In the genomic region with DNA sequence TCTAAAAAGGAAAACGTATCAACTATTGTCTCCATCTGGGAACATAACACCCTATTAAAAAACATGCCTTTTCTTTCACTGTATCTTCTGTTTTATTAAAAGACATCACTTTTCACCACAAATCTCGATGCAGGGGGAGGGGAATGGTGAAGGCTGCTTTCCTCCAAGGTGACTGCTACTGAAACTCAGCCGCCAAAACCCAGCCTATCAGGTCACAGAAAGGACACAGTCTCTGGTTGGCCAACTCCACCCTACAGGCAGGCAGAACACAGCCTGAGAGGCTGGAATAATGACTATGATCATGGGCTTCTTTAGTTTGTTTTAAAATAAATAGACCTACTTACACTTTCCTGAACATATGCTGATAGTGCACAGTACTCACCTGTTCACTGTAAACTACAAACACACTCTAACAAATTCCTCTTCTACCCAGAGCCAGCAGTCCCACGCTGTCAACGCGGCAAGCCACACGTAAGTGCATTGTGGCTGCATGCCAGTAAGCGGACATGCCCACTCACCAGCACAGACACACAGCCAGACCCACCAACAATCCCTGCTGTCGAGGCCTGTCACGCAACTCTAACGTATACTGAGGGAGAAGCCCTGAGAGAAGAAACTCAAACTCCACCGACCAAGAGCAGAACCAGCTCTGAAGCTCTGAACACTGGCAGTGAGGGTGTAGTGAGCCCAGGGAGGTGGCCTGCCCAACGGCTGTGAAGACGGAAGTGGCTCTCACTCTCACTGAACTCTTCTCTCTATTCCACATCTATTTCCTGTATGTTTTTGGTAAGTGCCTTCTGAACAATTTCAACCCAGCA, we compare ENCODE assay signal across 1 cellular context.
TF ChIP-seq lines count a peak whose summit lies in the region.

No MANE protein-coding gene starts in this region.

TF ChIP-seq in SK-N-SH treated with all-trans-retinoic acid at 6 μM for 48 hours, 23 proteins besides CTCF, POLR2A, EP300 and RAD21 (continued from another document):
- TF ChIP-seq, protein P1, sequence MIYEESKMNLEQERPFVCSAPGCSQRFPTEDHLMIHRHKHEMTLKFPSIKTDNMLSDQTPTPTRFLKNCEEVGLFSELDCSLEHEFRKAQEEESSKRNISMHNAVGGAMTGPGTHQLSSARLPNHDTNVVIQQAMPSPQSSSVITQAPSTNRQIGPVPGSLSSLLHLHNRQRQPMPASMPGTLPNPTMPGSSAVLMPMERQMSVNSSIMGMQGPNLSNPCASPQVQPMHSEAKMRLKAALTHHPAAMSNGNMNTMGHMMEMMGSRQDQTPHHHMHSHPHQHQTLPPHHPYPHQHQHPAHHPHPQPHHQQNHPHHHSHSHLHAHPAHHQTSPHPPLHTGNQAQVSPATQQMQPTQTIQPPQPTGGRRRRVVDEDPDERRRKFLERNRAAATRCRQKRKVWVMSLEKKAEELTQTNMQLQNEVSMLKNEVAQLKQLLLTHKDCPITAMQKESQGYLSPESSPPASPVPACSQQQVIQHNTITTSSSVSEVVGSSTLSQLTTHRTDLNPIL (CRISPR knock-in tag; IDR thresholded peaks at IDR 0.05; ENCODE audit: low read depth): no peak
- no peak for TF ChIP-seq ESRRG (CRISPR knock-in tag; IDR thresholded peaks at IDR 0.05)
TF ChIP-seq in SK-N-SH treated with all-trans-retinoic acid at 6 μM for 48 hours: peak in this region for 0.
